ENCODE assay signal across 1 cellular context in the genomic region with DNA sequence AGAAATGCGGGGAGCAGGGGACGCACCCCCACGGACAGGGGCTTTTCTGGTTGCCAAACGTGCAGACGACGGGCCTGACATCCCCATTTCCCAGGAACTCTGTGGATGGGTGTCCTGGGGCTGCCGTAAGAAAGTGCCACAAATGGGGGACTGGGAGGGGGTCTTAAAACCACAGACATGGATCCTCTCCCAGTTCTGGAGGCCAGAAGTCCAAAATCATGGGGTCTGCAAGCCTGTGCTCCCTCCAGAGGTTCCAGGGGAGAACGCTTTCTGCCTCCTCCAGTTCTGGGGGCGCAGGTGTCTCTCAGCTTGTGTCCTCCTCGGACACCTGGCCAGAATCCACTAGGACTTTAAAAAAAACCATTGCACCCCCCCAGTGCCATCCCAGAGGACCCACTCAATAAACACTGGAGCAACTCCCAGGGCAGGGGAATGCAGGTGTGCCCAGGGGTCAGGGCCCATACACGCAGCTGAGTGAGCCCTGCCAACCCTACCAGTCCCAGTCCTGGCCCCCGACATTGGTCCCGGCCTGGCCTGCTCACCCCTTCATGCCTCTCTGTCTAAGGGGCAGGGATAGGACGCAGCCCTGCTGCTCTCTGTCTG.
TF ChIP-seq lines count a peak whose summit lies in the region.

No MANE protein-coding gene starts in this region.

TF ChIP-seq in endothelial cell of umbilical vein, 7 proteins besides CTCF, POLR2A, EP300 and RAD21 (continued from another document):
- no peak for TF ChIP-seq GATA2 (IDR thresholded peaks at IDR 0.05; ENCODE audit: insufficient read depth, insufficient read length, low read depth, low read length)
